Comparison of ENCODE assay signal across 1 cellular context in genomic region chr7:54292171-54292925, GRCh38.
TF ChIP-seq lines count a peak whose summit lies in the region.

No MANE protein-coding gene starts in this region.

TF ChIP-seq in GM23338, 12 proteins besides CTCF, POLR2A, EP300 and RAD21:
- TF ChIP-seq ZNF462 (CRISPR knock-in tag; IDR thresholded peaks at IDR 0.05) (peak; percentile 93), EZH2phosphoT487 (IDR thresholded peaks at IDR 0.05; ENCODE audit: unreplicated experiment) (no peak)
